ENCODE assay signal across 19 cellular contexts in genomic region chr5:147466581-147466980, GRCh38. TPM values are rescaled to one million over a fixed set of nuclear protein-coding genes. Genes with fewer than 3 reads are reported as not detected.
DNase-seq lines count a peak whose midpoint lies in the region; ATAC-seq, FAIRE-seq and TF ChIP-seq lines count a peak whose summit lies in the region.
"Had no signal": no experiment of that assay in that cellular context is flagged by ENCODE, and none has a peak within 500 bp of the region (broad histone marks: within the 10 kb centered on the region; RNA-seq: fewer than 3 reads in every experiment).

No MANE protein-coding gene starts in this region.

- H3K9ac ChIP-seq in endothelial cell of umbilical vein (replicated peaks; ENCODE audit: extremely low read depth, insufficient read depth, low read length) (no peak overlapping the region), mesendoderm (ENCODE audit: low read length) (no peak overlapping the region)

- H3K4me3 Mint-ChIP-seq in CD14-positive monocyte = no peak overlapping the region
- H3K4me3 Mint-ChIP-seq: T-helper 1 cell treated with Interleukin-12 subunit alpha and Interleukin-12 subunit beta and Interleukin-4 antibody, amounts not matched to agents 30 μg/mL and 1 μg/mL, for 36 hours had no signal

- peaks cover 0 to 35% (median 11%) of the 10 kb centered on the region in 12 donors for H3K4me1 ChIP-seq in heart left ventricle
- H3K4me1 ChIP-seq in right atrium auricular region = peaks cover 0 to 20% of the 10 kb centered on the region in 2 donors
- peaks cover 10% of the 10 kb centered on the region for H3K4me1 ChIP-seq in endothelial cell of umbilical vein (ENCODE audit: control insufficient read depth, extremely low read depth, insufficient read depth, low read length)
- H3K4me1 ChIP-seq in mesendoderm (ENCODE audit: control insufficient read depth, low read depth, low read length) = no peaks in the 10 kb centered on the region
- H3K4me1 ChIP-seq: foreskin keratinocyte had no signal

- TF ChIP-seq CTCF in heart left ventricle (IDR thresholded peaks at IDR 0.05) (no peak), right atrium auricular region (IDR thresholded peaks at IDR 0.05) (no peak), endothelial cell of umbilical vein (IDR thresholded peaks at IDR 0.05; ENCODE audit: extremely low read depth in 1 of 2, insufficient read depth in 1 of 2, low read depth in 1 of 2, low read length in 2 of 2) (no peak), CD14-positive monocyte (IDR thresholded peaks at IDR 0.05) (no peak)

- H3K4me2 ChIP-seq in endothelial cell of umbilical vein (ENCODE audit: insufficient read depth, low read length) = no peak overlapping the region
- H3K4me2 ChIP-seq in mesendoderm (ENCODE audit: low read length) = no peak overlapping the region

- H3K27me3 ChIP-seq in heart left ventricle (no peaks in the 10 kb centered on the region), right atrium auricular region (no peaks in the 10 kb centered on the region), endothelial cell of umbilical vein (ENCODE audit: control insufficient read depth in 2 of 2, insufficient read depth in 2 of 2, low read length in 2 of 2) (no peaks in the 10 kb centered on the region), mesendoderm (ENCODE audit: insufficient read depth, low read length, poor library complexity) (no peaks in the 10 kb centered on the region)
- H3K27me3 ChIP-seq: cardiac muscle cell, foreskin keratinocyte had no signal

- H3K27ac Mint-ChIP-seq in CD14-positive monocyte = no peak overlapping the region
- H3K27ac Mint-ChIP-seq: T-helper 1 cell treated with Interleukin-12 subunit alpha and Interleukin-12 subunit beta and Interleukin-4 antibody, amounts not matched to agents 30 μg/mL and 1 μg/mL, for 36 hours had no signal

- H3K4ac ChIP-seq in mesendoderm (ENCODE audit: low read depth, low read length) = no peak overlapping the region

- H3K79me2 ChIP-seq in endothelial cell of umbilical vein (ENCODE audit: control insufficient read depth, insufficient read depth, low read length) (peaks cover 24% of the 10 kb centered on the region), mesendoderm (ENCODE audit: control insufficient read depth, insufficient read depth, low read length) (no peaks in the 10 kb centered on the region)

- H3K18ac ChIP-seq in mesendoderm (ENCODE audit: low read length) = no peak overlapping the region

- H4K5ac ChIP-seq in mesendoderm (ENCODE audit: low read length) = no peak overlapping the region

- H2BK120ac ChIP-seq in mesendoderm (ENCODE audit: low read depth, low read length) = no peak overlapping the region

- peak overlapping the region in 8 of 12 donors; percentile 2 to 65 (median 48) for H3K27ac ChIP-seq in heart left ventricle
- H3K27ac ChIP-seq in right atrium auricular region = peak overlapping the region in 1 of 2 donors; percentile 55
- H3K27ac ChIP-seq in endothelial cell of umbilical vein (ENCODE audit: insufficient read depth, low read depth, low read length) = no peak overlapping the region
- no peak overlapping the region for H3K27ac ChIP-seq in mesendoderm (ENCODE audit: low read depth, low read length)
- H3K27ac ChIP-seq: cardiac muscle cell, dorsolateral prefrontal cortex, epithelial cell of prostate, foreskin keratinocyte had no signal

- H3K36me3 Mint-ChIP-seq in CD14-positive monocyte = no peaks in the 10 kb centered on the region

- H3K79me1 ChIP-seq in mesendoderm (ENCODE audit: low read length) = no peaks in the 10 kb centered on the region

- BruUV-seq in endothelial cell of umbilical vein (replicated peaks; lab: Mats Ljungman, UMichigan) = no TSS peak

- peaks cover 4% of the 10 kb centered on the region for H3K4me1 Mint-ChIP-seq in CD14-positive monocyte

- DNase-seq in heart left ventricle (peak in 1 of 5 donors; percentile 23), right atrium auricular region (ENCODE audit: low spot score) (no peak), endothelial cell of umbilical vein (ENCODE audit: low read depth, low spot score) (peak; percentile 88), mesendoderm (no peak), dedifferentiated amniotic fluid mesenchymal stem cell (ENCODE audit: extremely low spot score) (no peak), CD14-positive monocyte (ENCODE audit: low spot score) (no peak)
- DNase-seq in stimulated activated CD4-positive, alpha-beta T cell treated with anti-CD3 and anti-CD28 coated beads, Interleukin-2, amount 100 ng/mL, for 48 hours = no peak
- DNase-seq: activated CD4-positive, alpha-beta T cell treated with anti-CD3 and anti-CD28 coated beads, Interleukin-2, amount 50 U/mL, for 1 hour; activated effector memory CD4-positive, alpha-beta T cell treated with anti-CD3 and anti-CD28 coated beads, Interleukin-2, amount 50 U/mL, for 16 hours; dorsolateral prefrontal cortex; foreskin keratinocyte; IMR-90; kidney glomerular epithelial cell; PC-3 had no signal

- CTCF ChIA-PET in endothelial cell of umbilical vein (lab: Charles Lee) = interaction anchor here (0.9 to 6.5 kb wide), 7 partner anchors 12 to 111 kb away, joined by 4 to 131 read pairs (median 10); no protein-coding TSS in a partner anchor

- no peak overlapping the region for H2BK15ac ChIP-seq in mesendoderm (replicated peaks; ENCODE audit: low read depth)

- ATAC-seq in heart left ventricle = peak; percentile 33 to 52 (median 40)
- no peak for ATAC-seq in GM18505 (IDR thresholded peaks at IDR 0.05; ENCODE audit: unreplicated experiment)
- ATAC-seq: foreskin keratinocyte, PC-3 had no signal

- H4K20me1 ChIP-seq in endothelial cell of umbilical vein (replicated peaks; ENCODE audit: control insufficient read depth, extremely low read depth, insufficient read depth, low read length) = no peaks in the 10 kb centered on the region

- no peak overlapping the region for H4K8ac ChIP-seq in mesendoderm (ENCODE audit: low read depth, low read length)

- 16 to 34% (median 22%) methylated on average over 3 of the region's 3 CpGs for WGBS in heart left ventricle, 4 donors
- no CpG with 5 or more reads among the region's 3 CpGs for WGBS in mesendoderm (ENCODE audit: extremely low coverage, insufficient coverage, low lambda C conversion rate)

- no peaks in the 10 kb centered on the region for H3K9me1 ChIP-seq in endothelial cell of umbilical vein (replicated peaks; ENCODE audit: control insufficient read depth, extremely low read depth, insufficient read depth, low read length)

- H3K36me3 ChIP-seq in heart left ventricle = no peaks in the 10 kb centered on the region
- no peaks in the 10 kb centered on the region for H3K36me3 ChIP-seq in right atrium auricular region
- no peaks in the 10 kb centered on the region for H3K36me3 ChIP-seq in endothelial cell of umbilical vein (ENCODE audit: control insufficient read depth in 2 of 2, extremely low read depth in 1 of 2, insufficient read depth in 2 of 2, low read length in 2 of 2)
- H3K36me3 ChIP-seq in mesendoderm (ENCODE audit: control insufficient read depth, insufficient read depth, low read length) = no peaks in the 10 kb centered on the region
- H3K36me3 ChIP-seq: cardiac muscle cell had no signal

- FAIRE-seq in endothelial cell of umbilical vein (lab: Jason Lieb, UNC) = peak; percentile 88
- FAIRE-seq: GM18507 had no signal

- no peaks in the 10 kb centered on the region for H3K27me3 Mint-ChIP-seq in CD14-positive monocyte (ENCODE audit: low read depth in 3 of 3)

- H3K9me3 Mint-ChIP-seq in CD14-positive monocyte = no peaks in the 10 kb centered on the region
- H3K9me3 Mint-ChIP-seq: T-helper 1 cell treated with Interleukin-12 subunit alpha and Interleukin-12 subunit beta and Interleukin-4 antibody, amounts not matched to agents 30 μg/mL and 1 μg/mL, for 36 hours had no signal

- dilution Hi-C loops in endothelial cell of umbilical vein (cut with MboI; ENCODE audit: extremely low pct_ligation_motif_present, low sequenced_read_pairs) = no loop called here

- H3K4me3 ChIP-seq in heart left ventricle (no peak overlapping the region), right atrium auricular region (no peak overlapping the region), endothelial cell of umbilical vein (replicated peaks in 1 of 3; ENCODE audit: insufficient read depth in 1 of 3, low read depth in 1 of 3, low read length in 3 of 3) (no peak overlapping the region), mesendoderm (ENCODE audit: low read length) (no peak overlapping the region)
- H3K4me3 ChIP-seq: cardiac muscle cell, dorsolateral prefrontal cortex had no signal

- no peak overlapping the region for H2AFZ ChIP-seq in endothelial cell of umbilical vein (ENCODE audit: low read depth, low read length)

- H3K23ac ChIP-seq in mesendoderm (ENCODE audit: low read length) = no peak overlapping the region

- TF ChIP-seq POLR2A in heart left ventricle (IDR thresholded peaks at IDR 0.05) = no peak
- no peak for TF ChIP-seq POLR2A in endothelial cell of umbilical vein (IDR thresholded peaks at IDR 0.05; ENCODE audit: low read depth, low read length)
- TF ChIP-seq POLR2A in GM18505 (IDR thresholded peaks at IDR 0.05; ENCODE audit: borderline replicate concordance, extremely low read depth, insufficient read depth, insufficient read length) = no peak

- H3K9me3 ChIP-seq in heart left ventricle (no peaks in the 10 kb centered on the region), right atrium auricular region (no peaks in the 10 kb centered on the region), endothelial cell of umbilical vein (replicated peaks; ENCODE audit: control insufficient read depth, insufficient read depth, low read length) (no peaks in the 10 kb centered on the region)

- intact Hi-C loops in heart left ventricle (cut with DNase I) (loop anchor here in 2 of 10 donors (5.0 kb wide), 2 partner anchors 36 to 91 kb away; no protein-coding TSS in a partner anchor), endothelial cell of umbilical vein (cut with micrococcal nuclease) (loop anchor here (1.0 kb wide), 1 partner anchor 8 kb away; no protein-coding TSS in a partner anchor), CD14-positive monocyte (cut with micrococcal nuclease) (loop anchor here in 1 of 2 donors (10.0 kb wide), 1 partner anchor 88 kb away; no protein-coding TSS in a partner anchor)

- peak overlapping the region; percentile 17 for H3K56ac ChIP-seq in mesendoderm (ENCODE audit: low read length)

- H2BK5ac ChIP-seq in mesendoderm (ENCODE audit: low read length) = no peak overlapping the region

- no peak overlapping the region for H2AK5ac ChIP-seq in mesendoderm (ENCODE audit: low read length)

- POLR2A ChIA-PET in endothelial cell of umbilical vein (lab: Charles Lee) = no interaction called here

RNA-seq across cellular contexts. Expression of gene DPYSL3, which starts 43.3 kb away (rescaled TPM):
- total RNA-seq in heart left ventricle (10 to 100 TPM; 13.7 to 54.7 (median 25.0) TPM), right atrium auricular region (10 to 100 TPM; 45.3 to 56.2 TPM), endothelial cell of umbilical vein (142 and 146 TPM in 2 replicates)
- polyA plus RNA-seq in heart left ventricle (10 to 100 TPM in 1 of 2 donors, 1 to 10 TPM in 1; 7.9 to 20.6 TPM), endothelial cell of umbilical vein (80.3 and 81.6 TPM in 2 replicates), CD14-positive monocyte (not detected)
- 88.1 and 93.4 TPM in 2 replicates for polyA plus RNA-seq in endothelial cell of umbilical vein (2011; cell fraction: cytosol; rRNA removed)
- 165 and 213 TPM in 2 replicates for polyA plus RNA-seq in endothelial cell of umbilical vein (2011; cell fraction: nucleus; rRNA removed)
- 70.9 and 78.2 TPM in 2 replicates for polyA plus RNA-seq in endothelial cell of umbilical vein (2012)
- 154 and 180 TPM in 2 replicates for polyA minus RNA-seq in endothelial cell of umbilical vein
- not detected for polyA minus RNA-seq in endothelial cell of umbilical vein (2011; cell fraction: cytosol; rRNA and poly(A)+ RNA removed)
- 111 and 158 TPM in 2 replicates for polyA minus RNA-seq in endothelial cell of umbilical vein (2011; cell fraction: nucleus; rRNA and poly(A)+ RNA removed)
- 55.9 TPM for polyA plus RNA-seq in mesendoderm (2013, experiment 1 of 2)
- 57.0 TPM for polyA plus RNA-seq in mesendoderm (2013, experiment 2 of 2)

Comparison
In these comparisons a context has a peak if more than half of its experiments do, and no peak if none do; other contexts are left out.
1. H3K27ac ChIP-seq: peak in heart left ventricle (8 of 12); none in endothelial cell of umbilical vein (single experiment) and mesendoderm (single experiment).